21 cellular contexts compared by ENCODE assay signal in the genomic region with DNA sequence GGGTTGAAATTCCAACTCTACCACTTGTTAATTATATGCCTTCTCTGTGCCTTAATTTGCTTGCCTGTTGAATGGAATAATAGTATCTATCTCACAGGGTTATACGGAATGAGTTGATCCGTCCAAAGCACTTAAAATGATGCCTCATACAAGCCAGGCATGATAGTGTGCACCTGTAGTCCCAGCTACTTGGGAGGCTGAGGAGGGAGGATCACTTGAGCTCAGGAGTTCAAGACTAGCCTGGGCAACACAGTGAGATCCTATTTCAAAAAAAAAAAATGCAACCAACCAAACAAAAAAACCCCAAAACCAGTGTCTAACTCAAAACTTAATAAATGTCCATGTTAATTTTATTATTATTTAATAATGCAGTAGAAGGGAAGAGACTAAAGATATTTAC. TPM values are rescaled to one million over a fixed set of nuclear protein-coding genes. Genes with fewer than 3 reads are reported as not detected.
A peak's percentile ranks its signal among the peaks of the same experiment; 100 is the strongest.
DNase-seq lines count a peak whose midpoint lies in the region; ATAC-seq, FAIRE-seq and TF ChIP-seq lines count a peak whose summit lies in the region.
"Had no signal": no experiment of that assay in that cellular context is flagged by ENCODE, and none has a peak within 500 bp of the region (broad histone marks: within the 10 kb centered on the region; RNA-seq: fewer than 3 reads in every experiment).

No MANE protein-coding gene starts in this region.

- H3K9ac ChIP-seq in HepG2 (ENCODE audit: insufficient read depth, low read depth, low read length) (no peak overlapping the region), Karpas-422 (ENCODE audit: low read length) (no peak overlapping the region), GM12878 (ENCODE audit: control insufficient read depth, insufficient read depth, low read length) (no peak overlapping the region)

- no peak for TF ChIP-seq EP300 in HepG2 (IDR thresholded peaks at IDR 0.05; ENCODE audit: low read depth in 2 of 2, low read length in 2 of 2)
- TF ChIP-seq EP300 in HepG2 (CRISPR knock-in tag; IDR thresholded peaks at IDR 0.05; ENCODE audit: borderline replicate concordance): no peak
- TF ChIP-seq EP300 in GM12878 (IDR thresholded peaks at IDR 0.05; ENCODE audit: borderline replicate concordance in 1 of 2, control insufficient read depth in 1 of 2, low read depth in 2 of 2, low read length in 2 of 2): no peak

- no peaks in the 10 kb centered on the region for H3K27me3 ChIP-seq in HepG2 (ENCODE audit: control insufficient read depth in 1 of 2, insufficient read depth in 2 of 2, low read length in 2 of 2)
- H3K27me3 ChIP-seq in right lobe of liver: no peaks in the 10 kb centered on the region
- no peaks in the 10 kb centered on the region for H3K27me3 ChIP-seq in Karpas-422 (ENCODE audit: low read length)
- H3K27me3 ChIP-seq in GM12878 (replicated peaks in 1 of 2; ENCODE audit: control insufficient read depth in 2 of 2, insufficient read depth in 2 of 2, low read length in 1 of 2): no peaks in the 10 kb centered on the region

- TF ChIP-seq RAD21 in HepG2 (CRISPR knock-in tag; IDR thresholded peaks at IDR 0.05) (no peak), GM12878 (IDR thresholded peaks at IDR 0.05; ENCODE audit: insufficient read depth, low read depth, low read length) (no peak)

- H3K27ac Mint-ChIP-seq in T-helper 2 cell treated with Interferon-gamma antibody and Interleukin-4, amounts not matched to agents 5 μg/mL and 100 μg/mL, for 36 hours: no peak overlapping the region
- H3K27ac Mint-ChIP-seq: GM23338, H9 had no signal

- ATAC-seq in HepG2 (no peak), right lobe of liver (no peak), GM12878 (no peak)
- ATAC-seq: GM23338, HCT116 had no signal

- no peaks in the 10 kb centered on the region for H3K9me3 Mint-ChIP-seq in T-helper 2 cell treated with Interferon-gamma antibody and Interleukin-4, amounts not matched to agents 5 μg/mL and 100 μg/mL, for 36 hours
- H3K9me3 Mint-ChIP-seq: CD8-positive, alpha-beta memory T cell; GM23338; H9 had no signal

- no peaks in the 10 kb centered on the region for H3K27me3 Mint-ChIP-seq in T-helper 2 cell treated with Interferon-gamma antibody and Interleukin-4, amounts not matched to agents 5 μg/mL and 100 μg/mL, for 36 hours (ENCODE audit: low read depth)
- H3K27me3 Mint-ChIP-seq: CD8-positive, alpha-beta memory T cell had no signal

- no peak for FAIRE-seq in HepG2 (lab: Jason Lieb, UNC)
- no peak for FAIRE-seq in GM12878 (lab: Jason Lieb, UNC)
- FAIRE-seq: D721Med, GM12891, GM18507 had no signal

- DNase-seq in HepG2 (ENCODE audit: low spot score) (no peak), right lobe of liver (no peak), Karpas-422 (peak; percentile 28), GM12878 (ENCODE audit: low read depth, low spot score) (no peak), NCI-H2227 treated with DMSO at 0.1 percent for 48 hours (lab: John Stamatoyannopoulos, UW) (no peak)
- DNase-seq in T-helper 2 cell treated with Interferon-gamma antibody and Interleukin-4, amounts not matched to agents 5 μg/mL and 100 μg/mL, for 36 hours (ENCODE audit: low spot score): no peak
- DNase-seq: C1 segment of cervical spinal cord; CD8-positive, alpha-beta memory T cell; DMS 273 treated with DMSO at 0.1 percent for 48 hours; DMS79; EL; GDM1; H9 had no signal

- H3K79me2 ChIP-seq in HepG2 (ENCODE audit: insufficient read depth, low read length) (no peaks in the 10 kb centered on the region), Karpas-422 (ENCODE audit: low read length) (no peaks in the 10 kb centered on the region), GM12878 (ENCODE audit: control insufficient read depth, insufficient read depth, low read length) (no peaks in the 10 kb centered on the region)

- WGBS in HepG2 (ENCODE audit: low lambda C conversion rate): 98% methylated on average over 2 of the region's 2 CpGs
- 71% methylated on average over 2 of the region's 2 CpGs for WGBS in right lobe of liver (ENCODE audit: insufficient coverage, low coverage, low lambda C conversion rate, missing lambda C conversion rate)
- 94% methylated on average over 2 of the region's 2 CpGs for WGBS in GM12878 (ENCODE audit: insufficient coverage, insufficient replicate concordance, low lambda C conversion rate, missing lambda C conversion rate)

- H3K4me3 ChIP-seq in HepG2 (replicated peaks in 1 of 3; ENCODE audit: insufficient read depth in 1 of 3, low read depth in 2 of 3, low read length in 3 of 3): no peak overlapping the region
- no peak overlapping the region for H3K4me3 ChIP-seq in right lobe of liver
- H3K4me3 ChIP-seq in Karpas-422 (ENCODE audit: low read length): no peak overlapping the region
- H3K4me3 ChIP-seq in GM12878: no peak overlapping the region
- H3K4me3 ChIP-seq: GM23338 had no signal

- H3K4me1 ChIP-seq in HepG2 (ENCODE audit: insufficient read depth, low read length) (no peaks in the 10 kb centered on the region), right lobe of liver (no peaks in the 10 kb centered on the region), Karpas-422 (ENCODE audit: low read length) (no peaks in the 10 kb centered on the region), GM12878 (ENCODE audit: control insufficient read depth, insufficient read depth, low read length) (no peaks in the 10 kb centered on the region)

- peaks cover 49% of the 10 kb centered on the region for H3K36me3 Mint-ChIP-seq in T-helper 2 cell treated with Interferon-gamma antibody and Interleukin-4, amounts not matched to agents 5 μg/mL and 100 μg/mL, for 36 hours (ENCODE audit: low read depth)

- H4K20me1 ChIP-seq in HepG2 (ENCODE audit: insufficient read depth, low read length): no peaks in the 10 kb centered on the region
- H4K20me1 ChIP-seq in Karpas-422 (ENCODE audit: insufficient read depth, low read depth, low read length): no peaks in the 10 kb centered on the region
- no peaks in the 10 kb centered on the region for H4K20me1 ChIP-seq in GM12878 (ENCODE audit: control insufficient read depth, insufficient read depth)

- TF ChIP-seq CTCF in HepG2 (CRISPR knock-in tag; IDR thresholded peaks at IDR 0.05) (no peak), right lobe of liver (IDR thresholded peaks at IDR 0.05) (no peak), GM12878 (IDR thresholded peaks at IDR 0.05 in 2 of 3, conservative IDR thresholded peaks at IDR 0.05 in 1 of 3; ENCODE audit: control insufficient read depth in 2 of 3, extremely low read depth in 1 of 3, insufficient read depth in 1 of 3, low read depth in 3 of 3, low read length in 3 of 3) (no peak)

- no TSS peak for BruUV-seq in HepG2 (replicated peaks; lab: Mats Ljungman, UMichigan)
- TSS peak; percentile 52 for BruUV-seq in GM12878 (replicated peaks; lab: Mats Ljungman, UMichigan)

- H2AFZ ChIP-seq in HepG2 (ENCODE audit: low read length) (no peak overlapping the region), Karpas-422 (ENCODE audit: low read length) (no peak overlapping the region), GM12878 (ENCODE audit: control insufficient read depth, low read depth, low read length) (no peak overlapping the region)
- H2AFZ ChIP-seq: GM23338 had no signal

- in situ Hi-C loops in HepG2 (cut with HindIII; ENCODE audit: extremely low pct_ligation_motif_present, low pct_unique_long_range_greater_than_20kb) (no loop called here), GM12878 (cut with MboI) (no loop called here)

- SMC1A ChIA-PET in GM12878 (lab: Charles Lee; ENCODE audit: uncharacterized antibody, unreplicated experiment): no interaction called here

- H3K9me3 ChIP-seq in HepG2 (ENCODE audit: low read length) (no peaks in the 10 kb centered on the region), right lobe of liver (no peaks in the 10 kb centered on the region), Karpas-422 (ENCODE audit: low read length) (no peaks in the 10 kb centered on the region), GM12878 (replicated peaks; ENCODE audit: control insufficient read depth, insufficient read depth, low read length) (no peaks in the 10 kb centered on the region)

- RAD21 ChIA-PET in GM12878 (lab: Charles Lee; ENCODE audit: unreplicated experiment): no interaction called here

- peaks cover 4% of the 10 kb centered on the region for H3K4me1 Mint-ChIP-seq in T-helper 2 cell treated with Interferon-gamma antibody and Interleukin-4, amounts not matched to agents 5 μg/mL and 100 μg/mL, for 36 hours (ENCODE audit: low read depth)

- POLR2A ChIA-PET in HepG2 (lab: Yijun Ruan, JAX): no interaction called here
- POLR2A ChIA-PET in GM12878 (lab: Charles Lee): interaction anchor here (0.5 kb wide), 1 partner anchor 81 kb away, joined by 3 read pairs; no protein-coding TSS in a partner anchor

- H3K36me3 ChIP-seq in HepG2 (replicated peaks in 1 of 2; ENCODE audit: control insufficient read depth in 1 of 2, insufficient read depth in 2 of 2, low read length in 2 of 2) (peaks cover 18 to 37% of the 10 kb centered on the region in 2 experiments), right lobe of liver (peaks cover 0 to 49% (median 21%) of the 10 kb centered on the region in 4 donors), Karpas-422 (ENCODE audit: insufficient read depth, low read length) (peaks cover 22% of the 10 kb centered on the region; the same call in 1 of the 2 replicates), GM12878 (ENCODE audit: control insufficient read depth in 2 of 2, insufficient read depth in 2 of 2, low read length in 1 of 2) (peaks cover 4 to 8% of the 10 kb centered on the region in 2 experiments; a peak in 2 of 4 replicates)

- H3K4me2 ChIP-seq in HepG2 (ENCODE audit: low read depth, low read length) (no peak overlapping the region), Karpas-422 (ENCODE audit: low read depth, low read length, poor library complexity, severe bottlenecking) (no peak overlapping the region), GM12878 (ENCODE audit: control insufficient read depth, insufficient read depth) (no peak overlapping the region)
- H3K4me2 ChIP-seq: GM23338 had no signal

- CTCF ChIA-PET in HepG2 (lab: Yijun Ruan, JAX; ENCODE audit: low intra/inter-chr PET ratio, low total read pairs) (no interaction called here), GM12878 (lab: Yijun Ruan, JAX) (no interaction called here)

- H3K4me3 Mint-ChIP-seq in T-helper 2 cell treated with Interferon-gamma antibody and Interleukin-4, amounts not matched to agents 5 μg/mL and 100 μg/mL, for 36 hours: no peak overlapping the region
- H3K4me3 Mint-ChIP-seq: CD8-positive, alpha-beta memory T cell; GM23338; H9 had no signal

- H3K27ac ChIP-seq in HepG2 (ENCODE audit: extremely low read length, insufficient read depth, low read length) (no peak overlapping the region), right lobe of liver (no peak overlapping the region), Karpas-422 (ENCODE audit: low read length) (no peak overlapping the region), GM12878 (ENCODE audit: control insufficient read depth, insufficient read depth) (no peak overlapping the region)

- H3K9me2 ChIP-seq in Karpas-422 (replicated peaks; ENCODE audit: insufficient read depth, low read length): no peaks in the 10 kb centered on the region

- intact Hi-C loops in HepG2 (cut with micrococcal nuclease; ENCODE audit: unreplicated experiment) (no loop called here), right lobe of liver (cut with DNase I) (no loop called here), GM12878 (cut with micrococcal nuclease; ENCODE audit: unreplicated experiment) (no loop called here)

- no peak for TF ChIP-seq POLR2A in HepG2 (IDR thresholded peaks at IDR 0.05; ENCODE audit: insufficient read depth in 1 of 2, low read depth in 2 of 2, low read length in 2 of 2)
- no peak for TF ChIP-seq POLR2A in right lobe of liver (IDR thresholded peaks at IDR 0.05)
- TF ChIP-seq POLR2A in GM12878 (IDR thresholded peaks at IDR 0.05; ENCODE audit: low read depth, low read length): no peak

RNA-seq across cellular contexts. Expression of a gene that starts 35.3 kb away (rescaled TPM):
- 43.5 and 57.7 TPM in 2 replicates for total RNA-seq in HepG2 (2016; rRNA removed; fragmentation: Illumina TruSeq; extraction: Trizol)
- total RNA-seq in HepG2 (2016; cell fraction: cytosol; rRNA removed; fragmentation: Illumina TruSeq; extraction: Trizol; ENCODE audit: low read depth): 5.2 and 6.2 TPM in 2 replicates
- total RNA-seq in HepG2 (2016; cell fraction: insoluble cytoplasmic fraction; rRNA removed; fragmentation: Illumina TruSeq; extraction: Trizol): 41.4 and 56.8 TPM in 2 replicates
- 13.7 and 15.1 TPM in 2 replicates for total RNA-seq in HepG2 (2016; cell fraction: membrane; rRNA removed; fragmentation: Illumina TruSeq; extraction: Trizol)
- 37.8 and 40.5 TPM in 2 replicates for total RNA-seq in HepG2 (2016; cell fraction: nucleus; rRNA removed; fragmentation: Illumina TruSeq; extraction: Trizol)
- polyA plus RNA-seq in HepG2 (2011; rRNA removed): 13.2 and 16.9 TPM in 2 replicates
- polyA plus RNA-seq in HepG2 (2011; cell fraction: cytosol; rRNA removed): 7.9 and 11.7 TPM in 2 replicates
- 7.0 and 9.0 TPM in 2 replicates for polyA plus RNA-seq in HepG2 (2011; cell fraction: nucleus; rRNA removed)
- 15.7 and 17.1 TPM in 2 replicates for polyA plus RNA-seq in HepG2 (2012)
- polyA plus RNA-seq in HepG2 (2016; cell fraction: cytosol; fragmentation: Illumina TruSeq; extraction: Trizol; ENCODE audit: low read depth): 3.2 and 3.7 TPM in 2 replicates
- 44.6 and 50.6 TPM in 2 replicates for polyA plus RNA-seq in HepG2 (2016; cell fraction: insoluble cytoplasmic fraction; fragmentation: Illumina TruSeq; extraction: Trizol; ENCODE audit: low read depth)
- 9.0 and 11.0 TPM in 2 replicates for polyA plus RNA-seq in HepG2 (2016; cell fraction: membrane; fragmentation: Illumina TruSeq; extraction: Trizol; ENCODE audit: low read depth)
- polyA plus RNA-seq in HepG2 (2016; cell fraction: nucleus; fragmentation: Illumina TruSeq; extraction: Trizol; ENCODE audit: insufficient read depth, low read depth): 34.9 and 36.6 TPM in 2 replicates
- 27.0 and 42.7 TPM in 2 replicates for polyA minus RNA-seq in HepG2 (2011; rRNA and poly(A)+ RNA removed; ENCODE audit: low replicate concordance)
- polyA minus RNA-seq in HepG2 (2011; cell fraction: cytosol; rRNA and poly(A)+ RNA removed): 17.3 and 22.0 TPM in 2 replicates
- polyA minus RNA-seq in HepG2 (2011; cell fraction: nucleus; rRNA and poly(A)+ RNA removed): 42.0 and 50.0 TPM in 2 replicates
- 10 to 100 TPM; 22.6 to 40.5 (median 30.7) TPM for total RNA-seq in right lobe of liver
- 26.4 and 28.7 TPM in 2 replicates for total RNA-seq in Karpas-422 (2014; rRNA removed; shearing (Covaris generic); ENCODE audit: low replicate concordance)
- 89.7 and 91.8 TPM in 2 replicates for total RNA-seq in GM12878 (2013; cell fraction: nucleolus; rRNA removed)
- 39.9 and 43.2 TPM in 2 replicates for total RNA-seq in GM12878 (2014; rRNA removed)
- total RNA-seq in GM12878 (2014; rRNA removed; fragmentation: Illumina TruSeq; extraction: Trizol): 46.8 and 47.9 TPM in 2 replicates
- total RNA-seq in GM12878 (2021): 37.7 and 37.8 TPM in 2 replicates
- 8.0 TPM for polyA plus RNA-seq in GM12878 (2011; ENCODE audit: low read depth)
- polyA plus RNA-seq in GM12878 (2011; rRNA removed): 43.6 and 52.1 TPM in 2 replicates
- 19.2 and 22.3 TPM in 2 replicates for polyA plus RNA-seq in GM12878 (2011; cell fraction: cytosol; rRNA removed)
- polyA plus RNA-seq in GM12878 (2011; cell fraction: nucleus; rRNA removed): 15.7 and 23.7 TPM in 2 replicates
- polyA plus RNA-seq in GM12878 (2012): 9.7 and 11.4 TPM in 2 replicates
- polyA plus RNA-seq in GM12878 (2014; fragmentation: Illumina TruSeq; extraction: Trizol): 41.8 and 44.9 TPM in 2 replicates
- polyA plus RNA-seq in GM12878 (2014; fragmentation: Nextera tagmentation; extraction: Ambion mirVana): 10 to 100 TPM; 20.5 to 21.7 TPM
- polyA plus RNA-seq in GM12878 (2014; rRNA removed): 23.4 and 26.3 TPM in 2 replicates
- 10 to 100 TPM; 37.8 to 42.0 TPM for polyA plus RNA-seq in GM12878 (2016; fragmentation: Nextera tagmentation; extraction: Ambion mirVana)
- polyA minus RNA-seq in GM12878 (2011; rRNA and poly(A)+ RNA removed): 29.6 and 43.2 TPM in 2 replicates
- polyA minus RNA-seq in GM12878 (2011; cell fraction: cytosol; rRNA and poly(A)+ RNA removed): 11.4 and 15.0 TPM in 2 replicates
- polyA minus RNA-seq in GM12878 (2011; cell fraction: nucleus; rRNA and poly(A)+ RNA removed): 17.5 and 26.4 TPM in 2 replicates

RNA-seq across cellular contexts. Expression of a gene that starts 40.3 kb away (rescaled TPM):
- total RNA-seq in HepG2 (2016; rRNA removed; fragmentation: Illumina TruSeq; extraction: Trizol) (1.2 and 1.6 TPM in 2 replicates), right lobe of liver (under 1 TPM in 1 of 6 experiments, not detected in 5; 0.43 TPM), GM12878 (2014; rRNA removed) (0.28 and 0.49 TPM in 2 replicates), GM12878 (2014; rRNA removed; fragmentation: Illumina TruSeq; extraction: Trizol) (0.18 and 0.37 TPM in 2 replicates), GM12878 (2021) (0.24 and 0.41 TPM in 2 replicates)
- 0.62 and 0.81 TPM in 2 replicates for total RNA-seq in HepG2 (2016; cell fraction: cytosol; rRNA removed; fragmentation: Illumina TruSeq; extraction: Trizol; ENCODE audit: low read depth)
- total RNA-seq in HepG2 (2016; cell fraction: insoluble cytoplasmic fraction; rRNA removed; fragmentation: Illumina TruSeq; extraction: Trizol): 1.4 and 1.9 TPM in 2 replicates
- total RNA-seq in HepG2 (2016; cell fraction: membrane; rRNA removed; fragmentation: Illumina TruSeq; extraction: Trizol): 0.99 and 1.00 TPM in 2 replicates
- total RNA-seq in HepG2 (2016; cell fraction: nucleus; rRNA removed; fragmentation: Illumina TruSeq; extraction: Trizol): 0.91 and 1.4 TPM in 2 replicates
- polyA plus RNA-seq in HepG2 (2011; rRNA removed) (0.69 and 1.5 TPM in 2 replicates), GM12878 (2011; rRNA removed) (0.05 and 0.09 TPM in 2 replicates), GM12878 (2014; fragmentation: Illumina TruSeq; extraction: Trizol) (0.13 and 0.35 TPM in 2 replicates), GM12878 (2014; fragmentation: Nextera tagmentation; extraction: Ambion mirVana) (under 1 TPM; 0.08 to 0.24 TPM), GM12878 (2014; rRNA removed) (0.33 and 0.42 TPM in 2 replicates), GM12878 (2016; fragmentation: Nextera tagmentation; extraction: Ambion mirVana) (under 1 TPM; 0.10 to 0.16 TPM)
- 0.95 and 1.1 TPM in 2 replicates for polyA plus RNA-seq in HepG2 (2011; cell fraction: cytosol; rRNA removed)
- 0.54 and 1.2 TPM in 2 replicates for polyA plus RNA-seq in HepG2 (2011; cell fraction: nucleus; rRNA removed)
- 0.45 and 1.3 TPM in 2 replicates for polyA plus RNA-seq in HepG2 (2012)
- polyA plus RNA-seq in HepG2 (2016; cell fraction: cytosol; fragmentation: Illumina TruSeq; extraction: Trizol; ENCODE audit: low read depth): 0.27 and 0.36 TPM in 2 replicates
- 1.3 and 1.7 TPM in 2 replicates for polyA plus RNA-seq in HepG2 (2016; cell fraction: insoluble cytoplasmic fraction; fragmentation: Illumina TruSeq; extraction: Trizol; ENCODE audit: low read depth)
- polyA plus RNA-seq in HepG2 (2016; cell fraction: membrane; fragmentation: Illumina TruSeq; extraction: Trizol; ENCODE audit: low read depth): 0.85 and 0.96 TPM in 2 replicates
- polyA plus RNA-seq in HepG2 (2016; cell fraction: nucleus; fragmentation: Illumina TruSeq; extraction: Trizol; ENCODE audit: insufficient read depth, low read depth): 0.45 and 0.70 TPM in 2 replicates
- polyA minus RNA-seq in HepG2 (2011; rRNA and poly(A)+ RNA removed; ENCODE audit: low replicate concordance): 1.4 TPM in 1 of 2 replicates, not detected in the other
- 1.2 TPM in 1 of 2 replicates, not detected in the other for polyA minus RNA-seq in HepG2 (2011; cell fraction: cytosol; rRNA and poly(A)+ RNA removed)
- polyA minus RNA-seq in HepG2 (2011; cell fraction: nucleus; rRNA and poly(A)+ RNA removed): 2.2 TPM in 2 replicates
- 0.69 TPM in 1 of 2 replicates, not detected in the other for total RNA-seq in Karpas-422 (2014; rRNA removed; shearing (Covaris generic); ENCODE audit: low replicate concordance)
- total RNA-seq in GM12878 (2013; cell fraction: nucleolus; rRNA removed): 0.27 TPM in 1 of 2 replicates, not detected in the other
- 0.50 TPM for polyA plus RNA-seq in GM12878 (2011; ENCODE audit: low read depth)
- polyA plus RNA-seq in GM12878 (2011; cell fraction: cytosol; rRNA removed): 0.03 TPM in 1 of 2 replicates, not detected in the other
- not detected in 2 replicates for polyA plus RNA-seq in GM12878 (2011; cell fraction: nucleus; rRNA removed)
- polyA plus RNA-seq in GM12878 (2012): 0.09 and 0.35 TPM in 2 replicates
- polyA minus RNA-seq in GM12878 (2011; rRNA and poly(A)+ RNA removed): not detected in 2 replicates
- not detected in 2 replicates for polyA minus RNA-seq in GM12878 (2011; cell fraction: cytosol; rRNA and poly(A)+ RNA removed)
- not detected in 2 replicates for polyA minus RNA-seq in GM12878 (2011; cell fraction: nucleus; rRNA and poly(A)+ RNA removed)
- total RNA-seq: A172; A673; CD8-positive, alpha-beta memory T cell; H4 had no signal
